In the genomic region with DNA sequence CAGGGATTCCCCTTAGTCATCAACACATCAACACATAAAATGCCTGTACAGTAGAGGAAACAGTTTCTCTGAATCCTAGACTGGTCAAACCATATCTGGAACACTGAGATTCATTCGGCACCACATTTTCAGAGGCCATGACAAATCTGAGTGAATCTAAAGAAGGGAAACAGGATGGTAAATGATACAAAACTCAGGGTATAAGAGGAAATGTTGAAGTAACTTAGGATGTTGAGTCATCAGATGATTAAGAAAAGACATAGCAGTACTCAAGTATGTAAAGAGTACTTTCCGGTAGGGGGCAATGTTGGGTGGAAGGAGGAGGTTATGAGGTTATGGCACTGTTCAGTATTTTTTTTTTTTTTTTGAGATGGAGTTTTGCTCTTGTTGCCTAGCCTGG, we compare ENCODE assay signal across 13 cellular contexts.
A peak's percentile ranks its signal among the peaks of the same experiment; 100 is the strongest.
DNase-seq lines count a peak whose midpoint lies in the region; ATAC-seq lines count a peak whose summit lies in the region.
"Had no signal": no experiment of that assay in that cellular context is flagged by ENCODE, and none has a peak within 500 bp of the region (broad histone marks: within the 10 kb centered on the region; RNA-seq: fewer than 3 reads in every experiment).

No MANE protein-coding gene starts in this region.

- no peak for ATAC-seq in HG03469 (IDR thresholded peaks at IDR 0.05; ENCODE audit: unreplicated experiment)
- ATAC-seq: lower lobe of right lung, upper lobe of right lung had no signal

- DNase-seq in GM03348 (ENCODE audit: low spot score), result peak; percentile 72
- peak; percentile 77 for DNase-seq in M059J (ENCODE audit: low read depth)
- peak; percentile 84 for DNase-seq in amniotic epithelial cell (ENCODE audit: low read depth)
- peak; percentile 65 for DNase-seq in kidney tubule cell (ENCODE audit: low spot score)
- DNase-seq in NCI-H524 (lab: John Stamatoyannopoulos, UW), result no peak
- no peak for DNase-seq in stimulated activated naive CD4-positive, alpha-beta T cell treated with Interleukin-2 at 50 U/mL for 16 hours (lab: John Stamatoyannopoulos, UW)
- no peak for DNase-seq in effector CD4-positive, alpha-beta T cell
- DNase-seq: esophagus squamous epithelium, lower lobe of right lung, NCI-H1417, Peyer's patch, upper lobe of right lung had no signal

Comparison
In these comparisons a context has a peak if more than half of its experiments do, and no peak if none do; other contexts are left out.
1. DNase-seq: peak in GM03348 (single experiment), M059J (single experiment), amniotic epithelial cell (single experiment) and kidney tubule cell (single experiment); none in NCI-H524 (0 of 2), stimulated activated naive CD4-positive, alpha-beta T cell treated with Interleukin-2 at 50 U/mL for 16 hours (single experiment) and effector CD4-positive, alpha-beta T cell (single experiment).